Comparison of ENCODE assay signal across 2 cellular contexts in genomic region chr20:25544316-25544715, GRCh38.
TF ChIP-seq lines count a peak whose summit lies in the region.

No MANE protein-coding gene starts in this region.

TF ChIP-seq in SK-N-SH, 30 proteins besides CTCF, POLR2A, EP300 and RAD21:
- TF ChIP-seq IRF3 (IDR thresholded peaks at IDR 0.05; ENCODE audit: low read depth, low read length), result no peak
- TF ChIP-seq MAX (IDR thresholded peaks at IDR 0.05; ENCODE audit: low read depth), result no peak
- no peak for TF ChIP-seq NFIC (IDR thresholded peaks at IDR 0.05; ENCODE audit: borderline replicate concordance)
- TF ChIP-seq RCOR1 (IDR thresholded peaks at IDR 0.05; ENCODE audit: low read length), result no peak
- TF ChIP-seq EZH2phosphoT487 (IDR thresholded peaks at IDR 0.05; ENCODE audit: borderline replicate concordance, low read depth), result no peak

TF ChIP-seq in H1, 55 proteins besides CTCF, POLR2A, EP300 and RAD21:
- TF ChIP-seq NRF1 (IDR thresholded peaks at IDR 0.05; ENCODE audit: low read depth, low read length), result no peak
- TF ChIP-seq NANOG (IDR thresholded peaks at IDR 0.05; ENCODE audit: insufficient read depth, low read depth, low read length, poor library complexity, severe bottlenecking), result no peak
- no peak for TF ChIP-seq GABPA (IDR thresholded peaks at IDR 0.05; ENCODE audit: borderline replicate concordance, insufficient read depth, low read length)
- no peak for TF ChIP-seq RBBP5 (IDR thresholded peaks at IDR 0.05; ENCODE audit: borderline replicate concordance, low read depth, low read length)
- no peak for TF ChIP-seq RFX5 (IDR thresholded peaks at IDR 0.05; ENCODE audit: borderline replicate concordance, low read depth, low read length)
- no peak for TF ChIP-seq CHD2 (IDR thresholded peaks at IDR 0.05; ENCODE audit: low read length)
- TF ChIP-seq TAF7 (optimal IDR thresholded peaks at IDR 0.05; ENCODE audit: borderline replicate concordance, low read depth, low read length), result no peak
- TF ChIP-seq HDAC6 (IDR thresholded peaks at IDR 0.05; ENCODE audit: low read depth, low read length), result no peak
- TF ChIP-seq GTF2F1 (IDR thresholded peaks at IDR 0.05; ENCODE audit: borderline replicate concordance, low read depth, low read length), result no peak
- no peak for TF ChIP-seq FOSL1 (IDR thresholded peaks at IDR 0.05; ENCODE audit: insufficient read depth, low read depth, low read length)
